In genomic region chr4:40992472-40993298, GRCh38 we compare ENCODE assay signal across 1 cellular context.
A peak's percentile ranks its signal among the peaks of the same experiment; 100 is the strongest.
TF ChIP-seq lines count a peak whose summit lies in the region.

No MANE protein-coding gene starts in this region.

TF ChIP-seq in GM12878, 131 proteins besides CTCF, POLR2A, EP300 and RAD21 (continued from another document):
- TF ChIP-seq NR2C2 (IDR thresholded peaks at IDR 0.05; ENCODE audit: borderline replicate concordance, control insufficient read depth, insufficient read length, low read depth) (no peak), MEF2B (IDR thresholded peaks at IDR 0.05; ENCODE audit: partially characterized antibody, poor library complexity, severe bottlenecking) (peak; percentile 65), KAT2A (conservative IDR thresholded peaks at IDR 0.05; ENCODE audit: control insufficient read depth, low read depth, low read length) (no peak), EZH2 (IDR thresholded peaks at IDR 0.05; ENCODE audit: borderline replicate concordance, control insufficient read depth, low read depth, low read length) (no peak), CEBPB (IDR thresholded peaks at IDR 0.05; ENCODE audit: borderline replicate concordance in 1 of 2, low read depth in 2 of 2, low read length in 2 of 2) (no peak), FOXM1 (IDR thresholded peaks at IDR 0.05; ENCODE audit: low read depth, low read length) (no peak), JUND (IDR thresholded peaks at IDR 0.05; ENCODE audit: low read depth, low read length) (no peak), SUZ12 (IDR thresholded peaks at IDR 0.05; ENCODE audit: unreplicated experiment) (no peak), MLLT1 (IDR thresholded peaks at IDR 0.05) (peak; percentile 54; the same call in 1 of the 2 replicates), DPF2 (IDR thresholded peaks at IDR 0.05) (no peak), FOS (IDR thresholded peaks at IDR 0.05; ENCODE audit: borderline replicate concordance, extremely low read depth, insufficient read length) (no peak), TCF7 (IDR thresholded peaks at IDR 0.05; ENCODE audit: borderline replicate concordance) (no peak), WRNIP1 (IDR thresholded peaks at IDR 0.05; ENCODE audit: borderline replicate concordance, low read depth, low read length) (no peak), HDGF (IDR thresholded peaks at IDR 0.05) (no peak), IRF4 (IDR thresholded peaks at IDR 0.05; ENCODE audit: low read depth, low read length) (no peak), IKZF2 (IDR thresholded peaks at IDR 0.05) (peak in 1 of 2 experiments; percentile 14), ASH2L (IDR thresholded peaks at IDR 0.05; ENCODE audit: borderline replicate concordance, low read depth) (no peak; the same call in 1 of the 2 replicates), ETV6 (conservative IDR thresholded peaks at IDR 0.05 in 1 of 2, IDR thresholded peaks at IDR 0.05 in 1 of 2; ENCODE audit: borderline replicate concordance in 1 of 2, low read depth in 1 of 2) (no peak), PML (IDR thresholded peaks at IDR 0.05; ENCODE audit: low read length) (no peak), SPI1 (IDR thresholded peaks at IDR 0.05; ENCODE audit: borderline replicate concordance, insufficient read depth, low read depth, low read length) (no peak), TCF12 (IDR thresholded peaks at IDR 0.05; ENCODE audit: low read depth, low read length) (0 out of 2 replicates have a peak, but pooled peaks have one; percentile 7), ATF7 (IDR thresholded peaks at IDR 0.05; ENCODE audit: low read depth) (0 out of 2 replicates have a peak, but pooled peaks have one; percentile 20)
